In genomic region chr11:106021181-106021966, GRCh38 we compare ENCODE assay signal across 1 cellular context.
TF ChIP-seq lines count a peak whose summit lies in the region.

No MANE protein-coding gene starts in this region.

TF ChIP-seq in A549, 52 proteins besides CTCF, POLR2A, EP300 and RAD21 (continued from another document):
- TF ChIP-seq HMGXB4 (CRISPR knock-in tag; IDR thresholded peaks at IDR 0.05; ENCODE audit: borderline replicate concordance) (no peak), E2F6 (IDR thresholded peaks at IDR 0.05; ENCODE audit: borderline replicate concordance, low read depth) (no peak), JUN (IDR thresholded peaks at IDR 0.05) (no peak), FOSB (CRISPR knock-in tag; IDR thresholded peaks at IDR 0.05) (no peak), PHF8 (IDR thresholded peaks at IDR 0.05; ENCODE audit: borderline replicate concordance, low read depth) (no peak)
